In genomic region chr17:61678339-61678738, GRCh38 we compare ENCODE assay signal across 15 cellular contexts.
"Had no signal": no experiment of that assay in that cellular context is flagged by ENCODE, and none has a peak within 500 bp of the region (broad histone marks: within the 10 kb centered on the region; RNA-seq: fewer than 3 reads in every experiment).

No MANE protein-coding gene starts in this region.

- H2AFZ ChIP-seq: neural progenitor cell had no signal

- H3K4me1 ChIP-seq: gastroesophageal sphincter, lower lobe of right lung, neural progenitor cell, psoas muscle, spleen had no signal

- H3K27me3 ChIP-seq: cardiac muscle cell, gastroesophageal sphincter, neural progenitor cell, spleen had no signal

- H3K4me2 ChIP-seq: neural progenitor cell had no signal

- H3K36me3 ChIP-seq: cardiac muscle cell, gastroesophageal sphincter, lower lobe of right lung, neural progenitor cell, spleen, thoracic aorta had no signal

- DNase-seq: activated CD4-positive, alpha-beta memory T cell treated with anti-CD3 and anti-CD28 coated beads for 36 hours; activated CD4-positive, alpha-beta T cell treated with anti-CD3 and anti-CD28 coated beads for 36 hours; activated CD8-positive, alpha-beta memory T cell treated with anti-CD3 and anti-CD28 coated beads, Interleukin-2, amount 10 ng/mL, durations not matched to agents 7 days and 5 days; activated naive CD4-positive, alpha-beta T cell treated with anti-CD3 and anti-CD28 coated beads, Interleukin-2, amount 10 ng/mL, durations not matched to agents 7 days and 5 days; activated T-cell treated with anti-CD3 and anti-CD28 coated beads, Interleukin-2, amount 50 U/mL, for 1 hour; erythroblast; left colon; lower lobe of right lung; midbrain; psoas muscle; spleen had no signal

- H3K9me3 ChIP-seq: gastroesophageal sphincter, lower lobe of right lung, psoas muscle, spleen, thoracic aorta had no signal

- H3K27ac ChIP-seq: cardiac muscle cell, gastroesophageal sphincter, lower lobe of right lung, neural progenitor cell, psoas muscle, spleen, thoracic aorta had no signal

- H3K9ac ChIP-seq: neural progenitor cell had no signal

- H3K4me3 ChIP-seq: cardiac muscle cell, gastroesophageal sphincter, lower lobe of right lung, neural progenitor cell, psoas muscle, spleen, thoracic aorta had no signal
